In genomic region chr17:39156491-39156890, GRCh38 we compare ENCODE assay signal across 1 cellular context.
TF ChIP-seq lines count a peak whose summit lies in the region.

No MANE protein-coding gene starts in this region.

TF ChIP-seq in HepG2, 621 proteins besides CTCF, POLR2A, EP300 and RAD21:
- TF ChIP-seq KLF11 (CRISPR knock-in tag; IDR thresholded peaks at IDR 0.05) (no peak), ZNF770 (CRISPR knock-in tag; IDR thresholded peaks at IDR 0.05) (peak; percentile 69; the same call in 1 of the 2 replicates)
